ENCODE assay signal across 23 cellular contexts in the genomic region with DNA sequence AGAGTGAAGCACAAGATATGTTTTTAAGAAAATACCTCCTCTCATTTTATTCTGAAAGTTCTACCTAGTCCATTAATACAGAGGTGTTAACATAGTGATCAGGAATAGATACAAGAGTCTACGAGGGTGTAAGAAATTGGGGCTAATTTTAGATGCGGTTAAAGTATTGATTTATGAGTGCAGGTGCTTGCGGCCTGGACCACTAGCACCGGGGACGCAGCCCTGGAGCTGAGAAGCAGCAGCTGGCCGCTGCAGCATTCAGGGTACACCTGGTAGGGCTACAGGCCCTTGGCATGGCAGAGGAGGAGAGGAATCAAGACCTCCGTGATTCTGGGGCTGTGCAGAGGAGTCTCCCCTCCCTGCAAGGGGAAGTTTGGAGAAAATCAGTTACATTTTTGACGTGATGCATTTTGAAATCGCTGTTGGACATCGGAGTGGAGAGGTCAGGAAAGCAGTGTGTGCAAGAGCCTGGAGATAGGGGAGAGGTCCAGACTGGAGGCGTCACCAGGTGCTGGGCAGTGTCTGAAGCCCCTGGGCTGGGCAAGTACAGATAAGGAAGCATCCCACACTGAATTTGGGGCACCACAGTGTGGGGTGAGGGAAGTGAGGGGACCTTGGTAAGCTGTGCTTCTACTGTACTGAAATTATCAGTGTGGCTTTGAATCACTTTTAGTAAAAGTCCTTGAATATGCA.
DNase-seq lines count a peak whose midpoint lies in the region; ATAC-seq and TF ChIP-seq lines count a peak whose summit lies in the region.
"Had no signal": no experiment of that assay in that cellular context is flagged by ENCODE, and none has a peak within 500 bp of the region (broad histone marks: within the 10 kb centered on the region; RNA-seq: fewer than 3 reads in every experiment).

No MANE protein-coding gene starts in this region.

- H2AFZ ChIP-seq in DND-41 (ENCODE audit: low read depth, low read length) = no peak overlapping the region

- intact Hi-C loops in activated T-helper 2 cell treated with anti-CD3 and anti-CD28 coated beads, Interferon-gamma antibody, Interleukin-2, Interleukin-4, amounts not matched to agents 10 μg/mL and 5 μg/mL and 100 μg/mL, durations not matched to agents 14 hours and 24 hours and 36 hours (cut with micrococcal nuclease) = no loop called here

- H4K20me1 ChIP-seq in DND-41 (ENCODE audit: insufficient read depth, low read length) = no peaks in the 10 kb centered on the region

- DNase-seq in DND-41 = no peak
- DNase-seq in SHP77 (lab: John Stamatoyannopoulos, UW) = peak; percentile 54 to 83
- DNase-seq in AG20443 (ENCODE audit: low spot score) = no peak
- no peak for DNase-seq in activated T-helper 2 cell treated with anti-CD3 and anti-CD28 coated beads, Interferon-gamma antibody, Interleukin-2, Interleukin-4, amounts not matched to agents 10 μg/mL and 5 μg/mL and 100 μg/mL, durations not matched to agents 14 hours and 24 hours and 36 hours (ENCODE audit: low spot score)
- no peak for DNase-seq in NCI-H1105 treated with DMSO at 0.1 percent for 48 hours (lab: John Stamatoyannopoulos, UW)
- DNase-seq in mucosa of gallbladder (ENCODE audit: low spot score) = no peak
- DNase-seq: ACHN; activated CD4-positive, CD25-positive, alpha-beta regulatory T cell; activated CD8-positive, alpha-beta T cell treated with anti-CD3 and anti-CD28 coated beads, Interleukin-2, amount 10 ng/mL, durations not matched to agents 7 days and 5 days; activated T-cell treated with anti-CD3 and anti-CD28 coated beads, Interleukin-2, amount 50 U/mL, for 4 hours; DMS 273 treated with DMSO at 0.1 percent for 48 hours; endodermal cell; GF-D8; HCEC 1CT; NCI-H1417 treated with DMSO at 0.1 percent for 48 hours; NCI-H82; SK-N-SH; spleen had no signal

- H3K9ac ChIP-seq in DND-41 (ENCODE audit: low read depth, low read length) = no peak overlapping the region
- H3K9ac ChIP-seq: SK-N-SH had no signal

- no peak overlapping the region for H3K4me3 ChIP-seq in DND-41 (ENCODE audit: low read depth in 1 of 2, low read length in 2 of 2)
- H3K4me3 ChIP-seq: spleen, thoracic aorta had no signal

- no peaks in the 10 kb centered on the region for H3K4me1 ChIP-seq in DND-41 (ENCODE audit: insufficient read depth, low read length)
- H3K4me1 ChIP-seq: spleen had no signal

- no peaks in the 10 kb centered on the region for H3K9me3 Mint-ChIP-seq in activated T-helper 2 cell treated with anti-CD3 and anti-CD28 coated beads, Interferon-gamma antibody, Interleukin-2, Interleukin-4, amounts not matched to agents 10 μg/mL and 5 μg/mL and 100 μg/mL, durations not matched to agents 14 hours and 24 hours and 36 hours
- H3K9me3 Mint-ChIP-seq: activated naive CD4-positive, alpha-beta T cell treated with anti-CD3 and anti-CD28 coated beads, Interleukin-2, amount 50 U/mL, for 72 hours; activated T-cell treated with anti-CD3 and anti-CD28 coated beads, Interleukin-2, amount 50 U/mL, for 4 hours had no signal

- no peak overlapping the region for H3K4me3 Mint-ChIP-seq in activated T-helper 2 cell treated with anti-CD3 and anti-CD28 coated beads, Interferon-gamma antibody, Interleukin-2, Interleukin-4, amounts not matched to agents 10 μg/mL and 5 μg/mL and 100 μg/mL, durations not matched to agents 14 hours and 24 hours and 36 hours (ENCODE audit: low read depth)
- H3K4me3 Mint-ChIP-seq: activated CD8-positive, alpha-beta T cell treated with anti-CD3 and anti-CD28 coated beads, Interleukin-2, amount 10 ng/mL, durations not matched to agents 7 days and 5 days; activated T-cell treated with anti-CD3 and anti-CD28 coated beads, Interleukin-2, amount 50 U/mL, for 4 hours; endodermal cell had no signal

- no peak overlapping the region for H3K27ac Mint-ChIP-seq in activated T-helper 2 cell treated with anti-CD3 and anti-CD28 coated beads, Interferon-gamma antibody, Interleukin-2, Interleukin-4, amounts not matched to agents 10 μg/mL and 5 μg/mL and 100 μg/mL, durations not matched to agents 14 hours and 24 hours and 36 hours
- H3K27ac Mint-ChIP-seq: activated CD8-positive, alpha-beta T cell treated with anti-CD3 and anti-CD28 coated beads, Interleukin-2, amount 10 ng/mL, durations not matched to agents 7 days and 5 days; activated naive CD4-positive, alpha-beta T cell treated with anti-CD3 and anti-CD28 coated beads, Interleukin-2, amount 50 U/mL, for 72 hours; endodermal cell had no signal

- H3K79me2 ChIP-seq in DND-41 (ENCODE audit: insufficient read depth, low read length) = no peaks in the 10 kb centered on the region

- H3K36me3 ChIP-seq in DND-41 (ENCODE audit: insufficient read depth, low read length) = no peaks in the 10 kb centered on the region
- H3K36me3 ChIP-seq: spleen, thoracic aorta had no signal

- peak; percentile 44; the same call in 2 of the 3 replicates for ATAC-seq in DND-41 (ENCODE audit: insufficient read depth, low read depth)
- peak; percentile 79 for ATAC-seq in GM19025 (IDR thresholded peaks at IDR 0.05; ENCODE audit: low read depth, unreplicated experiment)
- ATAC-seq in HG03280 (IDR thresholded peaks at IDR 0.05; ENCODE audit: unreplicated experiment) = peak; percentile 64
- ATAC-seq: activated CD8-positive, alpha-beta T cell treated with anti-CD3 and anti-CD28 coated beads, Interleukin-2, amount 10 ng/mL, durations not matched to agents 7 days and 5 days; activated naive CD4-positive, alpha-beta T cell treated with anti-CD3 and anti-CD28 coated beads, Interleukin-2, amount 50 U/mL, for 72 hours; activated T-cell treated with anti-CD3 and anti-CD28 coated beads, Interleukin-2, amount 50 U/mL, for 4 hours had no signal

- H3K27ac ChIP-seq in DND-41 (ENCODE audit: low read length) = no peak overlapping the region
- H3K27ac ChIP-seq: C4-2B, spleen, thoracic aorta had no signal

- H3K36me3 Mint-ChIP-seq in activated T-helper 2 cell treated with anti-CD3 and anti-CD28 coated beads, Interferon-gamma antibody, Interleukin-2, Interleukin-4, amounts not matched to agents 10 μg/mL and 5 μg/mL and 100 μg/mL, durations not matched to agents 14 hours and 24 hours and 36 hours (ENCODE audit: low read depth) = no peaks in the 10 kb centered on the region
- H3K36me3 Mint-ChIP-seq: activated naive CD4-positive, alpha-beta T cell treated with anti-CD3 and anti-CD28 coated beads, Interleukin-2, amount 50 U/mL, for 72 hours had no signal

- H3K9me3 ChIP-seq in DND-41 (ENCODE audit: insufficient read depth, low read length, severe bottlenecking) = no peaks in the 10 kb centered on the region
- H3K9me3 ChIP-seq: SK-N-SH, spleen, thoracic aorta had no signal

- peaks cover 20% of the 10 kb centered on the region for H3K27me3 ChIP-seq in DND-41 (ENCODE audit: insufficient read depth, low read length, poor library complexity)

- no peaks in the 10 kb centered on the region for H3K4me1 Mint-ChIP-seq in activated T-helper 2 cell treated with anti-CD3 and anti-CD28 coated beads, Interferon-gamma antibody, Interleukin-2, Interleukin-4, amounts not matched to agents 10 μg/mL and 5 μg/mL and 100 μg/mL, durations not matched to agents 14 hours and 24 hours and 36 hours (ENCODE audit: low read depth)

- H3K27me3 Mint-ChIP-seq in activated T-helper 2 cell treated with anti-CD3 and anti-CD28 coated beads, Interferon-gamma antibody, Interleukin-2, Interleukin-4, amounts not matched to agents 10 μg/mL and 5 μg/mL and 100 μg/mL, durations not matched to agents 14 hours and 24 hours and 36 hours (ENCODE audit: low read depth) = peaks cover 1% of the 10 kb centered on the region

- TF ChIP-seq CTCF in DND-41 (IDR thresholded peaks at IDR 0.05; ENCODE audit: borderline replicate concordance, extremely low read depth, low read length, poor library complexity, severe bottlenecking) = no peak

- H3K4me2 ChIP-seq in DND-41 (ENCODE audit: insufficient read depth, low read length) = no peak overlapping the region
- H3K4me2 ChIP-seq: SK-N-SH had no signal

Comparison
In these comparisons a context has a peak if more than half of its experiments do, and no peak if none do; other contexts are left out.
1. DNase-seq: peak in SHP77 (2 of 2); none in DND-41 (single experiment), AG20443 (single experiment), activated T-helper 2 cell treated with anti-CD3 and anti-CD28 coated beads, Interferon-gamma antibody, Interleukin-2, Interleukin-4, amounts not matched to agents 10 μg/mL and 5 μg/mL and 100 μg/mL, durations not matched to agents 14 hours and 24 hours and 36 hours (single experiment), NCI-H1105 treated with DMSO at 0.1 percent for 48 hours (single experiment) and mucosa of gallbladder (single experiment).
2. Peak in every context shown above with its lines, with median percentiles within 50 percentile points of each other: ATAC-seq.